19 cellular contexts compared by ENCODE assay signal in the genomic region with DNA sequence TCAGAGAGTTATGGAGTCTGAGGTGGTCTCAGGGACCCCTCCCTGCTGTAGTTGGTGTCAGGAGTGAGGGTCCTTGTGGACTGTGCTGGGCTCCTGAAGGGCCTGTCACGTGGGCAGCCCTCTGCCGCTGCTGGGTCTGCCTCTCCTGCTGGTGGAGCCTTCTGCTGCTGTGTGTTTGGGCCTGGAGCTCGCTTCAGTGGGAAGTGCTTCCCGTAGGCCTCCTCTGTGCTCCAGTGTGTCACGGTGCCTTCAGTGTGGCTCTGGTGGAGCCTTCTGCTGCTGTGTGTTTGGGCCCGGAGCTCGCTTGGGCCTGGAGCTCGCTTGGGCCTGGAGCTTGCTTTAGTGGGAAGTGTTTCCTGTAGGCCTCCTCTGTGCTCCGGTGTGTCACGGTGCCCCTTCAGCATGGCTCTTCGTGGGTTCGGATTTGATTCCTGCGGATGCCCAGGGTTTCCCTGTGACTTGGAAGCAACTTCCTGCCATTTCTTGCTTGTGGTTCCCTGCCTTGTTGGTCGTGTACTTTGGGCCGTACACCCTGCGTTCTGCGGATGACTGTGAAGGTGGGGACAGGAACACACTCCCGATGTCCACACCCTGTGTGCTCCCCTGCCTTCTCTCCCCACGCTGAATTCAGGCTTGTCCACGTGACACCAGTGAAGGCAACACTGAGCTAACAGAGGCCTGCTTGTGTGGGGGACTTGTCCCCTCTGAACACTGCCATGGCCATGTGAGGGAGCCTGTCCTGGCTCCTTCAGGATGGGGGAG. TPM values are rescaled to one million over a fixed set of nuclear protein-coding genes. Genes with fewer than 3 reads are reported as not detected.
DNase-seq lines count a peak whose midpoint lies in the region; ATAC-seq, FAIRE-seq and TF ChIP-seq lines count a peak whose summit lies in the region.
"Had no signal": no experiment of that assay in that cellular context is flagged by ENCODE, and none has a peak within 500 bp of the region (broad histone marks: within the 10 kb centered on the region; RNA-seq: fewer than 3 reads in every experiment).

No MANE protein-coding gene starts in this region.

- H3K27ac ChIP-seq in BLaER1, result peak overlapping the region; percentile 69
- peak overlapping the region; percentile 0 to 56 (median 38) for H3K27ac ChIP-seq in pancreas
- H3K27ac ChIP-seq: GM23248, KMS-11 had no signal

- peak overlapping the region; percentile 45 for H3K4me2 ChIP-seq in BLaER1
- H3K4me2 ChIP-seq: KMS-11 had no signal

- H3K36me3 ChIP-seq in BLaER1 (peaks cover 87% of the 10 kb centered on the region), pancreas (peaks cover 0 to 30% (median 0%) of the 10 kb centered on the region in 3 donors)

- H3K9me3 Mint-ChIP-seq in chondrocyte (ENCODE audit: low read depth), result peaks cover 10% of the 10 kb centered on the region
- peaks cover 4% of the 10 kb centered on the region for H3K9me3 Mint-ChIP-seq in activated T-helper 17 cell treated with anti-CD3 and anti-CD28 coated beads, Interleukin-2, amount 50 U/mL, for 72 hours
- H3K9me3 Mint-ChIP-seq: CD8-positive, alpha-beta memory T cell had no signal

- peak overlapping the region; percentile 2; the same call in 1 of the 2 replicates for H3K9ac ChIP-seq in BLaER1
- H3K9ac ChIP-seq: GM23248, KMS-11 had no signal

- peaks cover 31% of the 10 kb centered on the region for H3K36me3 Mint-ChIP-seq in chondrocyte (ENCODE audit: low read depth)
- H3K36me3 Mint-ChIP-seq in activated T-helper 17 cell treated with anti-CD3 and anti-CD28 coated beads, Interleukin-2, amount 50 U/mL, for 72 hours (ENCODE audit: low read depth), result peaks cover 76% of the 10 kb centered on the region

- H3K4me3 Mint-ChIP-seq in chondrocyte (ENCODE audit: unreplicated experiment), result no peak overlapping the region
- no peak overlapping the region for H3K4me3 Mint-ChIP-seq in activated T-helper 17 cell treated with anti-CD3 and anti-CD28 coated beads, Interleukin-2, amount 50 U/mL, for 72 hours
- H3K4me3 Mint-ChIP-seq: CD8-positive, alpha-beta memory T cell had no signal

- no peak for ATAC-seq in pancreas
- no peak for ATAC-seq in activated T-helper 17 cell treated with anti-CD3 and anti-CD28 coated beads, Interleukin-2, amount 50 U/mL, for 72 hours (replicated peaks)
- ATAC-seq: Panc1, Right ventricle myocardium inferior had no signal

- no peak for FAIRE-seq in pancreas (lab: Jason Lieb, UNC)
- FAIRE-seq: GM12892 had no signal

- no peaks in the 10 kb centered on the region for H3K4me1 Mint-ChIP-seq in chondrocyte (ENCODE audit: low read depth)
- H3K4me1 Mint-ChIP-seq in activated T-helper 17 cell treated with anti-CD3 and anti-CD28 coated beads, Interleukin-2, amount 50 U/mL, for 72 hours, result peaks cover 5% of the 10 kb centered on the region

- 92 to 98% methylated on average over 20 of the region's 20 CpGs for WGBS in pancreas, 2 donors

- H3K27me3 Mint-ChIP-seq in chondrocyte (ENCODE audit: low read depth), result no peaks in the 10 kb centered on the region
- no peaks in the 10 kb centered on the region for H3K27me3 Mint-ChIP-seq in activated T-helper 17 cell treated with anti-CD3 and anti-CD28 coated beads, Interleukin-2, amount 50 U/mL, for 72 hours
- H3K27me3 Mint-ChIP-seq: CD8-positive, alpha-beta memory T cell had no signal

- intact Hi-C loops in pancreas (cut with DNase I), result no loop called here

- H4K20me1 ChIP-seq in BLaER1, result peaks cover 4% of the 10 kb centered on the region

- no peak overlapping the region for H3K27ac Mint-ChIP-seq in chondrocyte (ENCODE audit: unreplicated experiment)
- H3K27ac Mint-ChIP-seq in activated T-helper 17 cell treated with anti-CD3 and anti-CD28 coated beads, Interleukin-2, amount 50 U/mL, for 72 hours, result no peak overlapping the region

- H3K4me1 ChIP-seq in BLaER1 (peaks cover 14% of the 10 kb centered on the region), pancreas (no peaks in the 10 kb centered on the region)

- no peak overlapping the region for H3K4me3 ChIP-seq in BLaER1
- peak overlapping the region; percentile 16; the same call in 1 of the 2 replicates for H3K4me3 ChIP-seq in Jurkat, Clone E6-1 (ENCODE audit: low read length)
- no peak overlapping the region for H3K4me3 ChIP-seq in pancreas
- H3K4me3 ChIP-seq: GM23248 had no signal

- no peak for DNase-seq in Jurkat, Clone E6-1 (ENCODE audit: low read depth, low spot score)
- DNase-seq in chondrocyte (ENCODE audit: low spot score) (peak; percentile 52), pancreas (no peak), NCI-H2227 treated with DMSO at 0.1 percent for 48 hours (lab: John Stamatoyannopoulos, UW) (no peak), HPDE6-E6E7 (ENCODE audit: extremely low spot score) (no peak)
- DNase-seq: ACHN, DND-41, GDM1, GM23248, NCI-H1930, NCI-H2171, NCI-H774 had no signal

- H3K27me3 ChIP-seq in BLaER1, result no peaks in the 10 kb centered on the region
- no peaks in the 10 kb centered on the region for H3K27me3 ChIP-seq in pancreas

- no peak for TF ChIP-seq CTCF in chondrocyte (IDR thresholded peaks at IDR 0.05)
- TF ChIP-seq CTCF in pancreas (IDR thresholded peaks at IDR 0.05), result no peak

- peaks cover 13% of the 10 kb centered on the region for H3K9me3 ChIP-seq in BLaER1
- no peaks in the 10 kb centered on the region for H3K9me3 ChIP-seq in pancreas

RNA-seq across cellular contexts. Expression of gene C1orf174, which starts 19.5 kb away (rescaled TPM):
- 40.5 TPM for polyA plus RNA-seq in Jurkat, Clone E6-1 (2012; ENCODE audit: insufficient read depth, insufficient read length)
- total RNA-seq in chondrocyte, result 25.0 to 25.7 TPM (median 25.3 TPM) in 3 replicates
- total RNA-seq in pancreas, result 10 to 100 TPM in 1 of 6 donors, 1 to 10 TPM in 5; 6.7 to 11.6 (median 9.0) TPM
- 10 to 100 TPM in 1 of 2 donors, 1 to 10 TPM in 1; 9.0 to 11.4 TPM for polyA plus RNA-seq in pancreas
- 10 to 100 TPM; 25.1 to 33.2 TPM for total RNA-seq in activated T-helper 17 cell treated with anti-CD3 and anti-CD28 coated beads, Interleukin-2, amount 50 U/mL, for 72 hours

RNA-seq across cellular contexts. Expression of gene DFFB, which starts 23.3 kb away (rescaled TPM):
- polyA plus RNA-seq in Jurkat, Clone E6-1 (2012; ENCODE audit: insufficient read depth, insufficient read length), result 19.3 TPM
- total RNA-seq in chondrocyte (5.8 to 8.2 TPM (median 7.3 TPM) in 3 replicates), pancreas (1 to 10 TPM; 3.3 to 6.4 (median 4.3) TPM)
- 1 to 10 TPM; 7.3 to 8.6 TPM for polyA plus RNA-seq in pancreas
- 10 to 100 TPM; 13.0 to 18.5 TPM for total RNA-seq in activated T-helper 17 cell treated with anti-CD3 and anti-CD28 coated beads, Interleukin-2, amount 50 U/mL, for 72 hours

RNA-seq across cellular contexts. Expression of gene CEP104, which starts 23.6 kb away (rescaled TPM):
- 55.5 TPM for polyA plus RNA-seq in Jurkat, Clone E6-1 (2012; ENCODE audit: insufficient read depth, insufficient read length)
- total RNA-seq in chondrocyte, result 37.4 to 40.6 TPM (median 37.6 TPM) in 3 replicates
- 10 to 100 TPM; 22.6 to 37.7 (median 26.4) TPM for total RNA-seq in pancreas
- polyA plus RNA-seq in pancreas, result 10 to 100 TPM in 1 of 2 donors, 1 to 10 TPM in 1; 9.2 to 10.3 TPM
- total RNA-seq in activated T-helper 17 cell treated with anti-CD3 and anti-CD28 coated beads, Interleukin-2, amount 50 U/mL, for 72 hours, result 10 to 100 TPM; 17.8 to 39.4 TPM
